Comparison of ENCODE assay signal across 11 cellular contexts in the genomic region with DNA sequence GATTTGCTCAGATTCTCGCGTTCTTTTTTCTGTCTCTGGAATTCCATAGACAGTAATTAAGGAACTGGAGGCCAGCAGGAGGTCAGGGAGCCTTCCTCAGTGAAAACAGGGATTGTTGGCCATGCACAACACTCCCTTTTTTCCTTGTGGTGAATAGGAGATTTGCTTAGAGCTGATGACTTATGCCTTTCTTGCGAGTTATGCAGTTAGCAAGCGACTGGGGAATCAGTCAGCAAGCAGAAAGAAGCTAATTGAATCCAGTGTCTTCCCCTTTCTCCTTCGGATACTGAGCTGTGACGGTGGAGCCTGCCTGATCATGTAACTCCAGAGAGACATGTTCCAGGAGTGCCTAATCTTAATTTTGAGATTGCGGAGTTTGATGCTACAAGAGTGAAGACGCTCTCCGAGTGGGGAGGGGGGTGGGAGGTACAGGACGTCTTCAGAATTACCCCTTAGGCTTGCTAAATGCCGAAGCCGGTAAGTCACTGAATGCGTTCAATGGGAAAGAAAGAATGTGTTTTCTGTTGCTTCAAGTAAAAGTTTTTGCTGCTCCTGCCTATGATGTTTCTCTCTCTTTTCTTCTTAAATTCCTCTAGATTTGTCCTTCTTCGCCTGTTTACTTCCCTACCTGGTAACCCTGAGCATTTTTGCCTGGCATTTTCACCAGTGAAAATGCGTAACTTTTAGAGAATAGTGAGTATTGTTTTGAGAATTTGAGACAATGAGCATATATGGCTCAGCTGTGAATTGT.
DNase-seq lines count a peak whose midpoint lies in the region; ATAC-seq, FAIRE-seq and TF ChIP-seq lines count a peak whose summit lies in the region.
"Had no signal": no experiment of that assay in that cellular context is flagged by ENCODE, and none has a peak within 500 bp of the region (broad histone marks: within the 10 kb centered on the region; RNA-seq: fewer than 3 reads in every experiment).

No MANE protein-coding gene starts in this region.

- H3K9me3 Mint-ChIP-seq in nephron progenitor cell = peaks cover 8% of the 10 kb centered on the region

- peak overlapping the region; percentile 88 for H3K4me2 ChIP-seq in fibroblast of lung (ENCODE audit: extremely low read depth, insufficient read depth, low read length)

- H3K36me3 Mint-ChIP-seq in nephron progenitor cell (ENCODE audit: low read depth) = peaks cover 27% of the 10 kb centered on the region
- H3K36me3 Mint-ChIP-seq: CD4-positive, CD25-positive, alpha-beta regulatory T cell had no signal

- H3K4me3 ChIP-seq in ACC112 (ENCODE audit: low read depth, low read length) (peak overlapping the region; percentile 79), fibroblast of lung (replicated peaks in 1 of 4; ENCODE audit: control extremely low read depth in 1 of 4, insufficient read depth in 1 of 4, low read depth in 3 of 4, low read length in 4 of 4) (peak overlapping the region; percentile 42 to 79 (median 73))

- H3K9ac ChIP-seq in fibroblast of lung (ENCODE audit: insufficient read depth, low read length) = peak overlapping the region; percentile 85

- no peaks in the 10 kb centered on the region for H3K36me3 ChIP-seq in ACC112 (ENCODE audit: insufficient read depth, low read length)
- no peaks in the 10 kb centered on the region for H3K36me3 ChIP-seq in fibroblast of lung (ENCODE audit: control insufficient read depth, insufficient read depth, low read length)

- H3K27me3 Mint-ChIP-seq in nephron progenitor cell (ENCODE audit: low read depth, poor library complexity) = no peaks in the 10 kb centered on the region

- H3K27ac ChIP-seq in ACC112 (ENCODE audit: low read depth, low read length) = peak overlapping the region; percentile 96
- peak overlapping the region; percentile 95 for H3K27ac ChIP-seq in fibroblast of lung (ENCODE audit: insufficient read depth, low read length)

- H3K27me3 ChIP-seq in ACC112 (ENCODE audit: insufficient read depth, low read length) (no peaks in the 10 kb centered on the region), fibroblast of lung (ENCODE audit: control insufficient read depth, insufficient read depth, low read length) (no peaks in the 10 kb centered on the region)

- TF ChIP-seq CTCF in fibroblast of lung (conservative IDR thresholded peaks at IDR 0.05 in 1 of 2, IDR thresholded peaks at IDR 0.05 in 1 of 2; ENCODE audit: low read depth in 1 of 2, low read length in 2 of 2) (no peak), nephron progenitor cell (IDR thresholded peaks at IDR 0.05) (no peak)

- H3K4me1 Mint-ChIP-seq in nephron progenitor cell = peaks cover 59% of the 10 kb centered on the region
- H3K4me1 Mint-ChIP-seq: CD4-positive, CD25-positive, alpha-beta regulatory T cell had no signal

- DNase-seq in SK-N-DZ (ENCODE audit: low spot score) (peak; percentile 9), fibroblast of lung (ENCODE audit: low read depth in 2 of 2) (peak; percentile 72 to 87), nephron progenitor cell (no peak), frontal cortex (ENCODE audit: low spot score in 2 of 2) (no peak), DMS53 (lab: John Stamatoyannopoulos, UW) (no peak)
- DNase-seq: activated CD8-positive, alpha-beta memory T cell treated with anti-CD3 and anti-CD28 coated beads, Interleukin-2, amount 50 U/mL, for 4 hours; CD4-positive, CD25-positive, alpha-beta regulatory T cell; NCI-H1930 had no signal

- H3K4me1 ChIP-seq in ACC112 (ENCODE audit: control insufficient read depth, insufficient read depth, low read length, unreplicated experiment) = peaks cover 30% of the 10 kb centered on the region
- H3K4me1 ChIP-seq in fibroblast of lung (ENCODE audit: control insufficient read depth, extremely low read depth, insufficient read depth, low read length) = peaks cover 11% of the 10 kb centered on the region

- peak overlapping the region; percentile 74 for H3K4me3 Mint-ChIP-seq in nephron progenitor cell
- H3K4me3 Mint-ChIP-seq: CD4-positive, CD25-positive, alpha-beta regulatory T cell had no signal

- no peak for ATAC-seq in GM21447 (IDR thresholded peaks at IDR 0.05; ENCODE audit: unreplicated experiment)
- ATAC-seq in GM19397 (IDR thresholded peaks at IDR 0.05; ENCODE audit: unreplicated experiment) = no peak

- no peaks in the 10 kb centered on the region for H3K9me3 ChIP-seq in fibroblast of lung (ENCODE audit: control insufficient read depth, insufficient read depth, low read depth, low read length)

- H2AFZ ChIP-seq in ACC112 (ENCODE audit: low read length, unreplicated experiment) = peak overlapping the region; percentile 56
- peak overlapping the region; percentile 37 for H2AFZ ChIP-seq in fibroblast of lung (ENCODE audit: low read length)

- FAIRE-seq in frontal cortex (lab: Jason Lieb, UNC) = no peak

- H3K79me2 ChIP-seq in ACC112 (ENCODE audit: control insufficient read depth, insufficient read depth, low read length, unreplicated experiment) (peaks cover 19% of the 10 kb centered on the region), fibroblast of lung (ENCODE audit: control insufficient read depth, insufficient read depth, low read length) (peaks cover 31% of the 10 kb centered on the region)

- peak overlapping the region; percentile 96 for H3K27ac Mint-ChIP-seq in nephron progenitor cell
- H3K27ac Mint-ChIP-seq: CD4-positive, CD25-positive, alpha-beta regulatory T cell had no signal

- no peaks in the 10 kb centered on the region for H4K20me1 ChIP-seq in fibroblast of lung (ENCODE audit: control insufficient read depth, extremely low read depth, insufficient read depth, low read length)

Comparison
In these comparisons a context has a peak if more than half of its experiments do, and no peak if none do; other contexts are left out.
1. DNase-seq: peak in SK-N-DZ (single experiment) and fibroblast of lung (2 of 2); none in nephron progenitor cell (single experiment), frontal cortex (0 of 2) and DMS53 (single experiment).